ENCODE assay signal across 11 cellular contexts in the genomic region with DNA sequence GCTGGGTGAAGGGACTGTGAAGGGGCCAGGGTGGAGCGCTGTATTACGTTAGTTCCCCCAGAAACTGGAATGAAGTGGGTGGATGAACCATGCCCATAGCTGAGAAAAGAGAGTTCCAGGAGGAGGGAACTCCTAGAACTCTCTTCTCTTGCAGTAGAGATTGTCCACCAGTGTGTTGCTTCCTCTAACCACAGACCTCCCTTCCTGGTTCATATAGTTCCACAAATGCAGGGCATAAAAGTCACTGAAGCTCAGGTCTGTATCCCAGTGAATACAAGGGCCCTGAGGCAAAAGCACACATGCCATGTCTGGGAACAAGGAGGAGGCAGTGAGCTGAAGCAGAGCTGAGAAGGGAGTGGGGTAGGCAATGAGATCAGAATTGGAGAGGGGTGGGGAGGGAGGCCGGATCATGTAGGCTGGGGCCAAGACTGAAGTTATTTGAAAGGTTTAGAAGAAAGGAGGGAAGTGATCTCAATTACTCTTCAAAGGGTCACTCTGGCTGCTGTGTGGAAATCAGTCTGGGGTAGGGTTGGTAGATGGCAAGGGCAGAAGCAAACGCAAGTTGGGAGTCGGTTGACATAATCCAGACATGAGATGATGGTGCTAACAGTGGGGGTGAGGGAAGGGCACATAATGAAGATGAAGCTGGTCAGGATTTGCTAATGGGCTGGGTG. TPM values are rescaled to one million over a fixed set of nuclear protein-coding genes. Genes with fewer than 3 reads are reported as not detected.
DNase-seq lines count a peak whose midpoint lies in the region; ATAC-seq, FAIRE-seq and TF ChIP-seq lines count a peak whose summit lies in the region.
"Had no signal": no experiment of that assay in that cellular context is flagged by ENCODE, and none has a peak within 500 bp of the region (broad histone marks: within the 10 kb centered on the region; RNA-seq: fewer than 3 reads in every experiment).

No MANE protein-coding gene starts in this region.

- no peak for TF ChIP-seq POLR2A in GM12891 (IDR thresholded peaks at IDR 0.05; ENCODE audit: low read depth, low read length)

- no peak overlapping the region for H3K4me3 ChIP-seq in rectal smooth muscle tissue (ENCODE audit: low read length)
- H3K4me3 ChIP-seq: coronary artery had no signal

- DNase-seq in ELR (ENCODE audit: low read depth): peak; percentile 41
- peak; percentile 73 for DNase-seq in SK-N-DZ (ENCODE audit: low spot score)
- DNase-seq in globus pallidus (ENCODE audit: low spot score): peak; percentile 20
- no peak for DNase-seq in activated CD4-positive, alpha-beta T cell treated with anti-CD3 and anti-CD28 coated beads for 1 hour
- DNase-seq in activated T-helper 1 cell treated with anti-CD3 and anti-CD28 coated beads, Interleukin-12 subunit alpha, Interleukin-12 subunit beta, Interleukin-2, Interleukin-4 antibody, amounts not matched to agents 30 ng/mL and 10 ng/mL and 1 ng/mL, durations not matched to agents 14 hours and 24 hours and 36 hours (ENCODE audit: low spot score): no peak
- DNase-seq in GM12891 (ENCODE audit: insufficient read length, low spot score): no peak
- DNase-seq: activated CD4-positive, alpha-beta T cell treated with anti-CD3 and anti-CD28 coated beads for 36 hours; NCI-H446 had no signal

- no peak overlapping the region for H3K9ac ChIP-seq in rectal smooth muscle tissue (ENCODE audit: low read length)

- peaks cover 13% of the 10 kb centered on the region for H3K27me3 Mint-ChIP-seq in activated T-helper 1 cell treated with anti-CD3 and anti-CD28 coated beads, Interleukin-12 subunit alpha, Interleukin-12 subunit beta, Interleukin-2, Interleukin-4 antibody, amounts not matched to agents 30 ng/mL and 10 ng/mL and 1 ng/mL, durations not matched to agents 14 hours and 24 hours and 36 hours (ENCODE audit: insufficient read depth)

- ATAC-seq in GM21526 (IDR thresholded peaks at IDR 0.05; ENCODE audit: low FRiP score, unreplicated experiment): no peak
- ATAC-seq: activated CD4-positive, alpha-beta T cell treated with anti-CD3 and anti-CD28 coated beads for 36 hours had no signal

- no peaks in the 10 kb centered on the region for H3K36me3 Mint-ChIP-seq in activated T-helper 1 cell treated with anti-CD3 and anti-CD28 coated beads, Interleukin-12 subunit alpha, Interleukin-12 subunit beta, Interleukin-2, Interleukin-4 antibody, amounts not matched to agents 30 ng/mL and 10 ng/mL and 1 ng/mL, durations not matched to agents 14 hours and 24 hours and 36 hours (ENCODE audit: low read depth)

- peak overlapping the region; percentile 52 for H3K27ac ChIP-seq in rectal smooth muscle tissue (ENCODE audit: low read depth, low read length)

- H3K36me3 ChIP-seq in rectal smooth muscle tissue (ENCODE audit: control insufficient read depth, insufficient read depth, low read length): no peaks in the 10 kb centered on the region

- no peak overlapping the region for H3K27ac Mint-ChIP-seq in activated T-helper 1 cell treated with anti-CD3 and anti-CD28 coated beads, Interleukin-12 subunit alpha, Interleukin-12 subunit beta, Interleukin-2, Interleukin-4 antibody, amounts not matched to agents 30 ng/mL and 10 ng/mL and 1 ng/mL, durations not matched to agents 14 hours and 24 hours and 36 hours
- H3K27ac Mint-ChIP-seq: activated CD4-positive, alpha-beta T cell treated with anti-CD3 and anti-CD28 coated beads for 36 hours had no signal

- H3K4me1 ChIP-seq in rectal smooth muscle tissue (ENCODE audit: control insufficient read depth, insufficient read depth, low read length): peaks cover 2% of the 10 kb centered on the region

- H3K27me3 ChIP-seq in rectal smooth muscle tissue (ENCODE audit: control insufficient read depth, insufficient read depth, low read length): no peaks in the 10 kb centered on the region

- H3K9me3 Mint-ChIP-seq in activated T-helper 1 cell treated with anti-CD3 and anti-CD28 coated beads, Interleukin-12 subunit alpha, Interleukin-12 subunit beta, Interleukin-2, Interleukin-4 antibody, amounts not matched to agents 30 ng/mL and 10 ng/mL and 1 ng/mL, durations not matched to agents 14 hours and 24 hours and 36 hours: no peaks in the 10 kb centered on the region

- no peaks in the 10 kb centered on the region for H3K4me1 Mint-ChIP-seq in activated T-helper 1 cell treated with anti-CD3 and anti-CD28 coated beads, Interleukin-12 subunit alpha, Interleukin-12 subunit beta, Interleukin-2, Interleukin-4 antibody, amounts not matched to agents 30 ng/mL and 10 ng/mL and 1 ng/mL, durations not matched to agents 14 hours and 24 hours and 36 hours (ENCODE audit: low read depth)
- H3K4me1 Mint-ChIP-seq: activated CD4-positive, alpha-beta T cell treated with anti-CD3 and anti-CD28 coated beads for 36 hours had no signal

- intact Hi-C loops in activated T-helper 1 cell treated with anti-CD3 and anti-CD28 coated beads, Interleukin-12 subunit alpha, Interleukin-12 subunit beta, Interleukin-2, Interleukin-4 antibody, amounts not matched to agents 30 ng/mL and 10 ng/mL and 1 ng/mL, durations not matched to agents 14 hours and 24 hours and 36 hours (cut with micrococcal nuclease): no loop called here

- FAIRE-seq in GM12891 (lab: Jason Lieb, UNC): no peak

- H3K4me3 Mint-ChIP-seq in activated T-helper 1 cell treated with anti-CD3 and anti-CD28 coated beads, Interleukin-12 subunit alpha, Interleukin-12 subunit beta, Interleukin-2, Interleukin-4 antibody, amounts not matched to agents 30 ng/mL and 10 ng/mL and 1 ng/mL, durations not matched to agents 14 hours and 24 hours and 36 hours: no peak overlapping the region
- H3K4me3 Mint-ChIP-seq: activated CD4-positive, alpha-beta T cell treated with anti-CD3 and anti-CD28 coated beads for 36 hours had no signal

TF ChIP-seq in GM12891, 5 proteins besides CTCF, POLR2A, EP300 and RAD21:
- TF ChIP-seq POLR2AphosphoS5 (IDR thresholded peaks at IDR 0.05; ENCODE audit: low read depth, low read length): no peak
- TF ChIP-seq PAX5 (IDR thresholded peaks at IDR 0.05; ENCODE audit: insufficient read depth, low read length, severe bottlenecking): no peak
- no peak for TF ChIP-seq POU2F2 (IDR thresholded peaks at IDR 0.05; ENCODE audit: low read depth, low read length)
- no peak for TF ChIP-seq SPI1 (IDR thresholded peaks at IDR 0.05; ENCODE audit: low read depth, low read length)
- TF ChIP-seq TAF1 (IDR thresholded peaks at IDR 0.05; ENCODE audit: low read depth, low read length): no peak

RNA-seq across cellular contexts. Expression of a gene that starts 6.5 kb away (rescaled TPM):
- not detected in 2 replicates for polyA plus RNA-seq in SK-N-DZ (2014; cell fraction: cytosol; rRNA removed)
- not detected in 2 replicates for polyA plus RNA-seq in SK-N-DZ (2014; cell fraction: nucleus; rRNA removed)
- not detected in 2 replicates for total RNA-seq in activated T-helper 1 cell treated with anti-CD3 and anti-CD28 coated beads, Interleukin-12 subunit alpha, Interleukin-12 subunit beta, Interleukin-2, Interleukin-4 antibody, amounts not matched to agents 30 ng/mL and 10 ng/mL and 1 ng/mL, durations not matched to agents 14 hours and 24 hours and 36 hours
- not detected for polyA plus RNA-seq in GM12891 (2012; ENCODE audit: low read depth, missing spikeins)
- total RNA-seq: activated CD4-positive, alpha-beta T cell treated with anti-CD3 and anti-CD28 coated beads for 36 hours had no signal

RNA-seq across cellular contexts. Expression of a gene that starts 10.3 kb away (rescaled TPM):
- 13.0 and 19.9 TPM in 2 replicates for polyA plus RNA-seq in SK-N-DZ (2014; cell fraction: cytosol; rRNA removed)
- 24.2 and 24.4 TPM in 2 replicates for polyA plus RNA-seq in SK-N-DZ (2014; cell fraction: nucleus; rRNA removed)
- 0.07 and 0.16 TPM in 2 replicates for total RNA-seq in activated T-helper 1 cell treated with anti-CD3 and anti-CD28 coated beads, Interleukin-12 subunit alpha, Interleukin-12 subunit beta, Interleukin-2, Interleukin-4 antibody, amounts not matched to agents 30 ng/mL and 10 ng/mL and 1 ng/mL, durations not matched to agents 14 hours and 24 hours and 36 hours
- polyA plus RNA-seq in GM12891 (2012; ENCODE audit: low read depth, missing spikeins): not detected
- total RNA-seq: activated CD4-positive, alpha-beta T cell treated with anti-CD3 and anti-CD28 coated beads for 36 hours had no signal

RNA-seq across cellular contexts. Expression of a gene that starts 49.0 kb away (rescaled TPM):
- polyA plus RNA-seq in SK-N-DZ (2014; cell fraction: cytosol; rRNA removed): 35.6 and 37.9 TPM in 2 replicates
- 9.8 and 12.4 TPM in 2 replicates for polyA plus RNA-seq in SK-N-DZ (2014; cell fraction: nucleus; rRNA removed)
- total RNA-seq in activated T-helper 1 cell treated with anti-CD3 and anti-CD28 coated beads, Interleukin-12 subunit alpha, Interleukin-12 subunit beta, Interleukin-2, Interleukin-4 antibody, amounts not matched to agents 30 ng/mL and 10 ng/mL and 1 ng/mL, durations not matched to agents 14 hours and 24 hours and 36 hours: 25.7 and 31.0 TPM in 2 replicates
- 7.2 TPM for polyA plus RNA-seq in GM12891 (2012; ENCODE audit: low read depth, missing spikeins)

Comparison
In these comparisons a context has a peak if more than half of its experiments do, and no peak if none do; other contexts are left out.
1. DNase-seq: peak in ELR (single experiment), SK-N-DZ (single experiment) and globus pallidus (single experiment); none in activated CD4-positive, alpha-beta T cell treated with anti-CD3 and anti-CD28 coated beads for 1 hour (single experiment), activated T-helper 1 cell treated with anti-CD3 and anti-CD28 coated beads, Interleukin-12 subunit alpha, Interleukin-12 subunit beta, Interleukin-2, Interleukin-4 antibody, amounts not matched to agents 30 ng/mL and 10 ng/mL and 1 ng/mL, durations not matched to agents 14 hours and 24 hours and 36 hours (single experiment) and GM12891 (single experiment).